ENCODE assay signal across 1 cellular context in genomic region chr14:93998871-93999403, GRCh38.
TF ChIP-seq lines count a peak whose summit lies in the region.

No MANE protein-coding gene starts in this region.

TF ChIP-seq in HepG2, 621 proteins besides CTCF, POLR2A, EP300 and RAD21:
- TF ChIP-seq TBX3 (IDR thresholded peaks at IDR 0.05; ENCODE audit: borderline replicate concordance) (no peak), ZNF687 (CRISPR knock-in tag; IDR thresholded peaks at IDR 0.05) (peak; percentile 47), KDM5B (CRISPR knock-in tag; IDR thresholded peaks at IDR 0.05; ENCODE audit: borderline replicate concordance) (peak; percentile 45; the same call in 1 of the 2 replicates), BATF2 (CRISPR knock-in tag; IDR thresholded peaks at IDR 0.05) (no peak), WIZ (CRISPR knock-in tag; IDR thresholded peaks at IDR 0.05) (0 out of 2 replicates have a peak, but pooled peaks have one; percentile 26), ESRRA (CRISPR knock-in tag; IDR thresholded peaks at IDR 0.05; ENCODE audit: low read depth) (peak; percentile 96), ZNF768 (CRISPR knock-in tag; IDR thresholded peaks at IDR 0.05) (peak; percentile 92), RARA (CRISPR knock-in tag; IDR thresholded peaks at IDR 0.05) (peak; percentile 80), ZMYM4 (CRISPR knock-in tag; IDR thresholded peaks at IDR 0.05) (0 out of 2 replicates have a peak, but pooled peaks have one; percentile 12), NR2F1 (CRISPR knock-in tag; IDR thresholded peaks at IDR 0.05) (0 out of 4 replicates have a peak, but pooled peaks of 1 of the 2 experiments have one; percentile 15), HNF4A (CRISPR knock-in tag; IDR thresholded peaks at IDR 0.05) (peak; percentile 19; the same call in 1 of the 2 replicates), DMTF1 (CRISPR knock-in tag; IDR thresholded peaks at IDR 0.05) (no peak), HOXA5 (CRISPR knock-in tag; IDR thresholded peaks at IDR 0.05) (no peak), SMAD9 (CRISPR knock-in tag; IDR thresholded peaks at IDR 0.05) (no peak)
- TF ChIP-seq, protein P1, sequence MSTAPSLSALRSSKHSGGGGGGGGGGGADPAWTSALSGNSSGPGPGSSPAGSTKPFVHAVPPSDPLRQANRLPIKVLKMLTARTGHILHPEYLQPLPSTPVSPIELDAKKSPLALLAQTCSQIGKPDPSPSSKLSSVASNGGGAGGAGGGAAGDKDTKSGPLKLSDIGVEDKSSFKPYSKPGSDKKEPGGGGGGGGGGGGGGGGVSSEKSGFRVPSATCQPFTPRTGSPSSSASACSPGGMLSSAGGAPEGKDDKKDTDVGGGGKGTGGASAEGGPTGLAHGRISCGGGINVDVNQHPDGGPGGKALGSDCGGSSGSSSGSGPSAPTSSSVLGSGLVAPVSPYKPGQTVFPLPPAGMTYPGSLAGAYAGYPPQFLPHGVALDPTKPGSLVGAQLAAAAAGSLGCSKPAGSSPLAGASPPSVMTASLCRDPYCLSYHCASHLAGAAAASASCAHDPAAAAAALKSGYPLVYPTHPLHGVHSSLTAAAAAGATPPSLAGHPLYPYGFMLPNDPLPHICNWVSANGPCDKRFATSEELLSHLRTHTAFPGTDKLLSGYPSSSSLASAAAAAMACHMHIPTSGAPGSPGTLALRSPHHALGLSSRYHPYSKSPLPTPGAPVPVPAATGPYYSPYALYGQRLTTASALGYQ (CRISPR knock-in tag; IDR thresholded peaks at IDR 0.05): no peak
